ENCODE assay signal across 8 cellular contexts in genomic region chr19:40465781-40466218, GRCh38. TPM values are rescaled to one million over a fixed set of nuclear protein-coding genes. Genes with fewer than 3 reads are reported as not detected.
DNase-seq lines count a peak whose midpoint lies in the region; ATAC-seq and TF ChIP-seq lines count a peak whose summit lies in the region.

No MANE protein-coding gene starts in this region.

- H3K36me3 Mint-ChIP-seq in activated CD4-positive, alpha-beta memory T cell treated with anti-CD3 and anti-CD28 coated beads, Interleukin-2, amount 10 ng/mL, durations not matched to agents 7 days and 5 days (ENCODE audit: low read depth): peaks cover 6% of the 10 kb centered on the region

- H3K27me3 Mint-ChIP-seq in activated CD4-positive, alpha-beta memory T cell treated with anti-CD3 and anti-CD28 coated beads, Interleukin-2, amount 10 ng/mL, durations not matched to agents 7 days and 5 days: peaks cover 23% of the 10 kb centered on the region

- H3K4me1 Mint-ChIP-seq in activated CD4-positive, alpha-beta memory T cell treated with anti-CD3 and anti-CD28 coated beads, Interleukin-2, amount 10 ng/mL, durations not matched to agents 7 days and 5 days: peaks cover 36% of the 10 kb centered on the region

- CTCF ChIA-PET in activated CD4-positive, alpha-beta memory T cell treated with anti-CD3 and anti-CD28 coated beads, Interleukin-2, amount 10 ng/mL, durations not matched to agents 7 days and 5 days (lab: Charles Lee): interaction anchor here (0.7 to 4.0 kb wide), 17 partner anchors 10 to 341 kb away, joined by 3 to 51 read pairs (median 5); partner anchors contain the start of genes AKT2, C19orf47, PLD3 and SERTAD1

- H3K4me3 ChIP-seq in HL-60 (replicated peaks; ENCODE audit: insufficient read depth, low read length) (peak overlapping the region; percentile 66), dorsolateral prefrontal cortex (peak overlapping the region; percentile 41 to 97 (median 78)), lower leg skin (ENCODE audit: low read depth, poor library complexity, severe bottlenecking) (peak overlapping the region; percentile 43)

- H3K27me3 ChIP-seq in HL-60 (ENCODE audit: insufficient read depth, poor library complexity, severe bottlenecking) (peaks cover 11% of the 10 kb centered on the region), dorsolateral prefrontal cortex (no peaks in the 10 kb centered on the region)

- H3K27ac ChIP-seq in HL-60 (replicated peaks) (peak overlapping the region; percentile 70), dorsolateral prefrontal cortex (peak overlapping the region in 55 of 59 donors; percentile 31 to 95 (median 81))

- H3K9me3 Mint-ChIP-seq in activated CD4-positive, alpha-beta memory T cell treated with anti-CD3 and anti-CD28 coated beads, Interleukin-2, amount 10 ng/mL, durations not matched to agents 7 days and 5 days: no peaks in the 10 kb centered on the region

- DNase-seq in CD1c-positive myeloid dendritic cell (ENCODE audit: extremely low spot score): peak; percentile 100
- DNase-seq in HL-60 (ENCODE audit: low read depth in 1 of 2, low spot score in 1 of 2): peak; percentile 97 to 98
- peak; percentile 98 for DNase-seq in NCI-H82 treated with DMSO at 0.1 percent for 48 hours (lab: John Stamatoyannopoulos, UW; ENCODE audit: unreplicated experiment)
- DNase-seq in activated CD4-positive, alpha-beta memory T cell treated with anti-CD3 and anti-CD28 coated beads, Interleukin-2, amount 10 ng/mL, durations not matched to agents 7 days and 5 days: peak; percentile 100
- DNase-seq in dorsolateral prefrontal cortex: peak; percentile 99 to 100 (median 100)
- peak; percentile 100 for DNase-seq in lower leg skin (ENCODE audit: low spot score in 2 of 2)
- DNase-seq in stimulated activated CD4-positive, alpha-beta T cell treated with anti-CD3 and anti-CD28 coated beads, Interleukin-4, amount 100 ng/mL, for 24 hours: peak; percentile 99

- POLR2A ChIA-PET in activated CD4-positive, alpha-beta memory T cell treated with anti-CD3 and anti-CD28 coated beads, Interleukin-2, amount 10 ng/mL, durations not matched to agents 7 days and 5 days (lab: Charles Lee): interaction anchor here (0.9 to 3.3 kb wide), 14 partner anchors 19 to 144 kb away, joined by 3 to 26 read pairs (median 5); partner anchors contain the start of genes C19orf47, PLD3, SERTAD1 and SERTAD3

- 0 to 1% methylated on average over 30 to 32 of the region's 33 CpGs for WGBS in lower leg skin, 2 donors

- H3K27ac Mint-ChIP-seq in activated CD4-positive, alpha-beta memory T cell treated with anti-CD3 and anti-CD28 coated beads, Interleukin-2, amount 10 ng/mL, durations not matched to agents 7 days and 5 days: peak overlapping the region; percentile 70

- ATAC-seq in GM19467 (IDR thresholded peaks at IDR 0.05; ENCODE audit: unreplicated experiment): peak; percentile 81

- intact Hi-C loops in dorsolateral prefrontal cortex (cut with DNase I) (loop anchor here (1.0 to 10.0 kb wide), 5 partner anchors 21 to 139 kb away; partner anchors contain the start of genes LTBP4 (in 1 of the 2) and SERTAD3 (in 1 of the 2)), lower leg skin (cut with DNase I; ENCODE audit: low total_unique reads) (loop anchor here (10.0 kb wide), 1 partner anchor 169 kb away; no protein-coding TSS in a partner anchor)

- H3K4me3 Mint-ChIP-seq in activated CD4-positive, alpha-beta memory T cell treated with anti-CD3 and anti-CD28 coated beads, Interleukin-2, amount 10 ng/mL, durations not matched to agents 7 days and 5 days: peak overlapping the region; percentile 87

- no peak for TF ChIP-seq CTCF in HL-60 (IDR thresholded peaks at IDR 0.05; ENCODE audit: insufficient read depth, low read length)
- peak in 30 of 56 donors; percentile 3 to 64 (median 30) for TF ChIP-seq CTCF in dorsolateral prefrontal cortex (IDR thresholded peaks at IDR 0.05 in 54 of 56, conservative IDR thresholded peaks at IDR 0.05 in 2 of 56; ENCODE audit: low read depth in 1 of 56, partially characterized antibody in 56 of 56)
- TF ChIP-seq CTCF in lower leg skin (IDR thresholded peaks at IDR 0.05): no peak

- no peak for TF ChIP-seq POLR2A in lower leg skin (IDR thresholded peaks at IDR 0.05)

RNA-seq across cellular contexts. Expression of gene BLVRB, which starts 0.3 kb away (rescaled TPM):
- 10 to 100 TPM; 20.1 to 20.5 TPM for total RNA-seq in activated CD4-positive, alpha-beta memory T cell treated with anti-CD3 and anti-CD28 coated beads, Interleukin-2, amount 10 ng/mL, durations not matched to agents 7 days and 5 days
- total RNA-seq in dorsolateral prefrontal cortex (10 to 100 TPM; 22.5 to 59.4 (median 36.1) TPM), lower leg skin (100 to 1,000 TPM; 139 to 161 (median 154) TPM)

RNA-seq across cellular contexts. Expression of gene SPTBN4, which starts 1.0 kb away (rescaled TPM):
- total RNA-seq in activated CD4-positive, alpha-beta memory T cell treated with anti-CD3 and anti-CD28 coated beads, Interleukin-2, amount 10 ng/mL, durations not matched to agents 7 days and 5 days: 1 to 10 TPM in 1 of 2 experiments, under 1 TPM in 1; 0.60 to 1.3 TPM
- total RNA-seq in dorsolateral prefrontal cortex (100 to 1,000 TPM in 111 of 120 experiments, 10 to 100 TPM in 9; 43.7 to 217 (median 146) TPM), lower leg skin (1 to 10 TPM in 3 of 4 donors, under 1 TPM in 1; 0.25 to 2.2 (median 1.6) TPM)

RNA-seq across cellular contexts. Expression of gene SERTAD3, which starts 21.7 kb away (rescaled TPM):
- total RNA-seq in activated CD4-positive, alpha-beta memory T cell treated with anti-CD3 and anti-CD28 coated beads, Interleukin-2, amount 10 ng/mL, durations not matched to agents 7 days and 5 days: 10 to 100 TPM; 18.0 to 20.3 TPM
- 10 to 100 TPM in 59 of 120 experiments, 1 to 10 TPM in 61; 3.5 to 29.8 (median 9.8) TPM for total RNA-seq in dorsolateral prefrontal cortex
- total RNA-seq in lower leg skin: 10 to 100 TPM; 20.5 to 26.5 (median 25.0) TPM

RNA-seq across cellular contexts. Expression of gene SERTAD1, which starts 40.0 kb away (rescaled TPM):
- total RNA-seq in activated CD4-positive, alpha-beta memory T cell treated with anti-CD3 and anti-CD28 coated beads, Interleukin-2, amount 10 ng/mL, durations not matched to agents 7 days and 5 days: 10 to 100 TPM; 10.6 to 10.7 TPM
- 10 to 100 TPM in 13 of 120 experiments, 1 to 10 TPM in 107; 2.3 to 23.0 (median 5.5) TPM for total RNA-seq in dorsolateral prefrontal cortex
- 10 to 100 TPM; 17.3 to 45.7 (median 26.6) TPM for total RNA-seq in lower leg skin

RNA-seq across cellular contexts. Expression of gene PRX, which starts 52.6 kb away (rescaled TPM):
- 1 to 10 TPM; 1.1 to 1.5 TPM for total RNA-seq in activated CD4-positive, alpha-beta memory T cell treated with anti-CD3 and anti-CD28 coated beads, Interleukin-2, amount 10 ng/mL, durations not matched to agents 7 days and 5 days
- total RNA-seq in dorsolateral prefrontal cortex (10 to 100 TPM in 4 of 120 experiments, 1 to 10 TPM in 116; 1.7 to 19.0 (median 5.1) TPM), lower leg skin (1 to 10 TPM; 2.5 to 7.3 (median 5.6) TPM)

Comparison
In these comparisons a context has a peak if more than half of its experiments do, and no peak if none do; other contexts are left out.
1. Peak in every context shown above with its lines: DNase-seq, ATAC-seq, H3K4me3 ChIP-seq and H3K27ac ChIP-seq.
2. CTCF ChIP-seq: peak in dorsolateral prefrontal cortex (30 of 56); none in HL-60 (single experiment) and lower leg skin (0 of 3).
3. RNA of gene SPTBN4, which starts 1.0 kb away (total RNA-seq): 43.7 to 217 TPM in dorsolateral prefrontal cortex; 0.25 to 2.2 TPM in lower leg skin and 0.60 to 1.3 TPM in activated CD4-positive, alpha-beta memory T cell treated with anti-CD3 and anti-CD28 coated beads, Interleukin-2, amount 10 ng/mL, durations not matched to agents 7 days and 5 days; every median in the first group is over 10 times any median in the second.